In genomic region chr11:111834432-111835163, GRCh38 we compare ENCODE assay signal across 21 cellular contexts.
"Had no signal": no experiment of that assay in that cellular context is flagged by ENCODE, and none has a peak within 500 bp of the region (broad histone marks: within the 10 kb centered on the region; RNA-seq: fewer than 3 reads in every experiment).

No MANE protein-coding gene starts in this region.

- ATAC-seq: activated CD4-positive, alpha-beta T cell treated with anti-CD3 and anti-CD28 coated beads for 36 hours; activated CD8-positive, alpha-beta memory T cell treated with anti-CD3 and anti-CD28 coated beads, Interleukin-2, amount 10 ng/mL, durations not matched to agents 7 days and 5 days; effector memory CD8-positive, alpha-beta T cell; WTC11 had no signal

- DNase-seq: activated CD4-positive, alpha-beta memory T cell treated with anti-CD3 and anti-CD28 coated beads, Interleukin-2, amount 10 ng/mL, durations not matched to agents 7 days and 5 days; activated CD4-positive, alpha-beta T cell treated with anti-CD3 and anti-CD28 coated beads for 36 hours; activated CD8-positive, alpha-beta memory T cell treated with anti-CD3 and anti-CD28 coated beads, Interleukin-2, amount 10 ng/mL, durations not matched to agents 7 days and 5 days; amniotic stem cell; effector memory CD8-positive, alpha-beta T cell; hippocampal formation; left cardiac atrium; nucleus accumbens; posterior cingulate gyrus; stimulated activated CD4-positive, alpha-beta T cell treated with anti-CD3 and anti-CD28 coated beads, Interleukin-2, amount 100 ng/mL, for 48 hours; transverse colon; uterus had no signal

- H3K9me3 Mint-ChIP-seq: activated CD4-positive, alpha-beta memory T cell treated with anti-CD3 and anti-CD28 coated beads, Interleukin-2, amount 10 ng/mL, durations not matched to agents 7 days and 5 days; effector memory CD8-positive, alpha-beta T cell; mesothelial cell of epicardium; nephron; stimulated activated naive CD8-positive, alpha-beta T cell treated with anti-CD3 and anti-CD28 coated beads, Interleukin-15, Interleukin-2, amounts not matched to agents 100 ng/mL and 50 ng/mL, for 24 hours; T-helper 2 cell treated with Interferon-gamma antibody and Interleukin-4, amounts not matched to agents 5 μg/mL and 100 μg/mL, for 36 hours; WTC11 had no signal

- H3K27me3 ChIP-seq: right atrium auricular region, suprapubic skin, transverse colon, uterus had no signal

- H3K4me1 ChIP-seq: right atrium auricular region, suprapubic skin, uterus had no signal

- H3K4me3 ChIP-seq: lung, right atrium auricular region, suprapubic skin, transverse colon, uterus had no signal

- H3K27ac ChIP-seq: right atrium auricular region, suprapubic skin, transverse colon, uterus had no signal

- H3K4me3 Mint-ChIP-seq: activated CD4-positive, alpha-beta memory T cell treated with anti-CD3 and anti-CD28 coated beads, Interleukin-2, amount 10 ng/mL, durations not matched to agents 7 days and 5 days; activated CD4-positive, alpha-beta T cell treated with anti-CD3 and anti-CD28 coated beads for 36 hours; activated CD8-positive, alpha-beta memory T cell treated with anti-CD3 and anti-CD28 coated beads, Interleukin-2, amount 10 ng/mL, durations not matched to agents 7 days and 5 days; activated naive CD8-positive, alpha-beta T cell; effector memory CD8-positive, alpha-beta T cell; mesothelial cell of epicardium; nephron; stimulated activated naive CD8-positive, alpha-beta T cell treated with anti-CD3 and anti-CD28 coated beads, Interleukin-15, Interleukin-2, amounts not matched to agents 100 ng/mL and 50 ng/mL, for 24 hours; T-helper 2 cell treated with Interferon-gamma antibody and Interleukin-4, amounts not matched to agents 5 μg/mL and 100 μg/mL, for 36 hours; WTC11 had no signal

- H3K27me3 Mint-ChIP-seq: activated CD4-positive, alpha-beta memory T cell treated with anti-CD3 and anti-CD28 coated beads, Interleukin-2, amount 10 ng/mL, durations not matched to agents 7 days and 5 days; activated CD4-positive, alpha-beta T cell treated with anti-CD3 and anti-CD28 coated beads for 36 hours; activated CD8-positive, alpha-beta memory T cell treated with anti-CD3 and anti-CD28 coated beads, Interleukin-2, amount 10 ng/mL, durations not matched to agents 7 days and 5 days; activated naive CD8-positive, alpha-beta T cell; effector memory CD8-positive, alpha-beta T cell; stimulated activated naive CD8-positive, alpha-beta T cell treated with anti-CD3 and anti-CD28 coated beads, Interleukin-15, Interleukin-2, amounts not matched to agents 100 ng/mL and 50 ng/mL, for 24 hours had no signal

- H3K36me3 Mint-ChIP-seq: WTC11 had no signal

- H3K36me3 ChIP-seq: uterus had no signal

- H3K4me1 Mint-ChIP-seq: mesothelial cell of epicardium, nephron had no signal

- H3K9me3 ChIP-seq: right atrium auricular region, suprapubic skin, transverse colon, uterus had no signal

- H3K27ac Mint-ChIP-seq: activated CD4-positive, alpha-beta memory T cell treated with anti-CD3 and anti-CD28 coated beads, Interleukin-2, amount 10 ng/mL, durations not matched to agents 7 days and 5 days; activated CD4-positive, alpha-beta T cell treated with anti-CD3 and anti-CD28 coated beads for 36 hours; activated CD8-positive, alpha-beta memory T cell treated with anti-CD3 and anti-CD28 coated beads, Interleukin-2, amount 10 ng/mL, durations not matched to agents 7 days and 5 days; activated naive CD8-positive, alpha-beta T cell; mesothelial cell of epicardium; stimulated activated naive CD8-positive, alpha-beta T cell treated with anti-CD3 and anti-CD28 coated beads, Interleukin-15, Interleukin-2, amounts not matched to agents 100 ng/mL and 50 ng/mL, for 24 hours; T-helper 2 cell treated with Interferon-gamma antibody and Interleukin-4, amounts not matched to agents 5 μg/mL and 100 μg/mL, for 36 hours; WTC11 had no signal
